14 cellular contexts compared by ENCODE assay signal in the genomic region with DNA sequence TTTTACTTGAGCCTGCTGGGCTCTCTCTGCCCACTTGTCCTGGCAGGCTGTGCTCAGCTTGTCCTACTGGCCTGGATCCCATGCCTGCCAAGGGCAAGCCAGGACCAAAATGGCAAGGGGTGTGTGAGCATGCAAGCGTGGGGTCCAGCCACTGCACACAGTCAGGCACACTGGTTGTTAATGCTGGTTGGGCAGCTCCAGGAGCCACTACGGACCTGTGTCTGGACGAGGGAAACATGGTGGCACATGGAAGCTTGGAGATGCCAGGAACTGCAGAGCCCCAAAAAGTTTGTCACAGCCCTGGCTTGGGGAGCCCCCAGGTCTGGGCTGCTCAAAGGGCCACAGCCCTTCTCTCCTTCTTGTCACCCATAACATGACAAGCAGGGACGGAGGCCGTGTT.
DNase-seq lines count a peak whose midpoint lies in the region; ATAC-seq and TF ChIP-seq lines count a peak whose summit lies in the region.
"Had no signal": no experiment of that assay in that cellular context is flagged by ENCODE, and none has a peak within 500 bp of the region (broad histone marks: within the 10 kb centered on the region; RNA-seq: fewer than 3 reads in every experiment).

No MANE protein-coding gene starts in this region.

- no peaks in the 10 kb centered on the region for H3K79me2 ChIP-seq in PC-3 (ENCODE audit: low read length)

- H3K4me1 Mint-ChIP-seq in nephron progenitor cell, result peaks cover 7% of the 10 kb centered on the region
- H3K4me1 Mint-ChIP-seq: CD4-positive, CD25-positive, alpha-beta regulatory T cell; CD8-positive, alpha-beta memory T cell had no signal

- no peaks in the 10 kb centered on the region for H3K27me3 Mint-ChIP-seq in nephron progenitor cell (ENCODE audit: low read depth, poor library complexity)
- H3K27me3 Mint-ChIP-seq: CD4-positive, CD25-positive, alpha-beta regulatory T cell; CD8-positive, alpha-beta memory T cell had no signal

- intact Hi-C loops in left ventricle myocardium superior (cut with micrococcal nuclease) (no loop called here), left cardiac atrium (cut with DNase I) (no loop called here), sciatic nerve (cut with DNase I) (no loop called here), PC-3 (cut with micrococcal nuclease) (no loop called here)

- no peak overlapping the region for H3K4me2 ChIP-seq in PC-3 (ENCODE audit: low read length)

- no peaks in the 10 kb centered on the region for H3K9me3 Mint-ChIP-seq in nephron progenitor cell

- no peaks in the 10 kb centered on the region for H4K20me1 ChIP-seq in PC-3 (ENCODE audit: low read length)

- peaks cover 23% of the 10 kb centered on the region for H3K36me3 Mint-ChIP-seq in nephron progenitor cell (ENCODE audit: low read depth)
- H3K36me3 Mint-ChIP-seq: CD4-positive, CD25-positive, alpha-beta regulatory T cell; CD8-positive, alpha-beta memory T cell had no signal

- no peaks in the 10 kb centered on the region for H3K27me3 ChIP-seq in PC-3 (ENCODE audit: low read length)
- H3K27me3 ChIP-seq: BE2C had no signal

- ATAC-seq in left ventricle myocardium superior, result peak; percentile 80
- ATAC-seq in left cardiac atrium, result no peak
- ATAC-seq in sciatic nerve, result peak; percentile 26
- ATAC-seq in PC-3, result no peak

- H3K27ac ChIP-seq in PC-3 (ENCODE audit: low read length), result no peak overlapping the region

- H3K27ac Mint-ChIP-seq in nephron progenitor cell, result peak overlapping the region; percentile 80
- H3K27ac Mint-ChIP-seq: CD4-positive, CD25-positive, alpha-beta regulatory T cell; CD8-positive, alpha-beta memory T cell had no signal

- CTCF ChIA-PET in PC-3 (lab: Charles Lee), result no interaction called here

- no peak overlapping the region for H3K4me3 ChIP-seq in PC-3 (ENCODE audit: low read length)
- H3K4me3 ChIP-seq: HAP-1 had no signal

- H3K9me3 ChIP-seq in PC-3 (ENCODE audit: low read length), result no peaks in the 10 kb centered on the region
- H3K9me3 ChIP-seq: BE2C, HAP-1 had no signal

- no peaks in the 10 kb centered on the region for H3K9me2 ChIP-seq in PC-3 (replicated peaks; ENCODE audit: low read length)

- no peaks in the 10 kb centered on the region for H3F3A ChIP-seq in PC-3 (ENCODE audit: low read length, unreplicated experiment)

- POLR2A ChIA-PET in PC-3 (lab: Charles Lee; ENCODE audit: unreplicated experiment), result no interaction called here

- no peaks in the 10 kb centered on the region for H3K4me1 ChIP-seq in PC-3 (ENCODE audit: insufficient read depth, low read length)
- H3K4me1 ChIP-seq: BE2C, Caco-2, HAP-1 had no signal

- no peak overlapping the region for H2AFZ ChIP-seq in PC-3 (ENCODE audit: low read length)

- no peak for DNase-seq in left ventricle myocardium superior
- DNase-seq in left cardiac atrium, result no peak
- no peak for DNase-seq in nephron progenitor cell
- DNase-seq in sciatic nerve (ENCODE audit: low spot score), result no peak
- no peak for DNase-seq in PC-3
- DNase-seq in NCI-H1417 (lab: John Stamatoyannopoulos, UW), result no peak
- DNase-seq in NCI-H345 treated with DMSO at 0.1 percent for 48 hours (lab: John Stamatoyannopoulos, UW; ENCODE audit: unreplicated experiment), result no peak
- DNase-seq: ACHN; BE2C; C1 segment of cervical spinal cord; Caco-2; CD4-positive, CD25-positive, alpha-beta regulatory T cell; CD8-positive, alpha-beta memory T cell had no signal

- TF ChIP-seq CTCF in nephron progenitor cell (IDR thresholded peaks at IDR 0.05) (no peak), PC-3 (conservative IDR thresholded peaks at IDR 0.05; ENCODE audit: low read depth, low read length) (no peak)

- no TSS peak for BruUV-seq in PC-3 (replicated peaks; lab: Mats Ljungman, UMichigan)

- no peak overlapping the region for H3K9ac ChIP-seq in PC-3 (ENCODE audit: low read length)

- H3K4me3 Mint-ChIP-seq in nephron progenitor cell, result no peak overlapping the region
- H3K4me3 Mint-ChIP-seq: CD4-positive, CD25-positive, alpha-beta regulatory T cell; CD8-positive, alpha-beta memory T cell had no signal

- H3K36me3 ChIP-seq in PC-3 (ENCODE audit: low read depth, low read length), result no peaks in the 10 kb centered on the region
- H3K36me3 ChIP-seq: BE2C, HAP-1 had no signal

Comparison
In these comparisons a context has a peak if more than half of its experiments do, and no peak if none do; other contexts are left out.
1. ATAC-seq: peak in left ventricle myocardium superior (single experiment) and sciatic nerve (single experiment); none in left cardiac atrium (0 of 2) and PC-3 (single experiment).